In the genomic region with DNA sequence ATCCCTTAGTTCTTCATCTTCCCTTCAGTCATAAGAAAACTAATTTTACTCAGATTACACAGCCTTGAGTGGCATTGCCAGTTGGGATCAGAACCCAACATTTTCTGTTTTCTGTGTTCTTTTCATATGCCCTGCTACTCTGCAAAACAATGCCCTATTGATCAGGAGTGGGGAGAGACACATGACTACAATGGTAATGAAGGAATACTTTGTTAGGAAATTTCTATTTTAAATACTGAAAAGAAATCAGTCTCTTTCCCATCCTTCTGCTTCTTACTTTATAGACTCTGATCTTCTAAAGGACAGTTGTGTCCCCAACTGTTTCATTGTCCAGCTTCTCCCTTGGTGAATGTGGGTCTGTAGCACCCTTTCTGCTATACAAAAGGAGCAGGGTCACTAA, we compare ENCODE assay signal across 16 cellular contexts. TPM values are rescaled to one million over a fixed set of nuclear protein-coding genes. Genes with fewer than 3 reads are reported as not detected.
DNase-seq lines count a peak whose midpoint lies in the region; ATAC-seq and TF ChIP-seq lines count a peak whose summit lies in the region.
"Had no signal": no experiment of that assay in that cellular context is flagged by ENCODE, and none has a peak within 500 bp of the region (broad histone marks: within the 10 kb centered on the region; RNA-seq: fewer than 3 reads in every experiment).

No MANE protein-coding gene starts in this region.

- H3K9me3 Mint-ChIP-seq in HFFc6: no peaks in the 10 kb centered on the region

- ATAC-seq in GM19035 (IDR thresholded peaks at IDR 0.05; ENCODE audit: unreplicated experiment): no peak
- ATAC-seq: GM12878 had no signal

- H3K27ac ChIP-seq in layer of hippocampus (ENCODE audit: low read depth, low read length): peak overlapping the region; percentile 17
- H3K27ac ChIP-seq: 22Rv1, BLaER1, HL-60 had no signal

- no peak for TF ChIP-seq CTCF in HFFc6 (IDR thresholded peaks at IDR 0.05)

- peak; percentile 58 for DNase-seq in Ammon's horn (ENCODE audit: low spot score)
- peak; percentile 83 for DNase-seq in foreskin melanocyte
- peak; percentile 55 for DNase-seq in putamen (ENCODE audit: low spot score)
- no peak for DNase-seq in HFFc6
- no peak for DNase-seq in ecto neural progenitor cell (ENCODE audit: low spot score)
- no peak for DNase-seq in LoVo (ENCODE audit: low spot score)
- DNase-seq: Calu3; CD8-positive, alpha-beta memory T cell; DMS 273 treated with DMSO at 0.1 percent for 48 hours had no signal

- H3K4me1 Mint-ChIP-seq in HFFc6 (ENCODE audit: low read depth): peaks cover 3% of the 10 kb centered on the region; the same call in 1 of the 2 replicates

- no peak overlapping the region for H3K4me3 Mint-ChIP-seq in HFFc6
- H3K4me3 Mint-ChIP-seq: CD8-positive, alpha-beta memory T cell had no signal

- no peaks in the 10 kb centered on the region for H3K36me3 Mint-ChIP-seq in HFFc6 (ENCODE audit: low read depth)
- H3K36me3 Mint-ChIP-seq: CD8-positive, alpha-beta memory T cell had no signal

- H3K27me3 ChIP-seq in layer of hippocampus (ENCODE audit: control insufficient read depth, insufficient read depth, low read length): no peaks in the 10 kb centered on the region

- H3K27ac Mint-ChIP-seq in HFFc6: no peak overlapping the region
- H3K27ac Mint-ChIP-seq: CD8-positive, alpha-beta memory T cell had no signal

- peaks cover 4% of the 10 kb centered on the region for H3K27me3 Mint-ChIP-seq in HFFc6 (ENCODE audit: insufficient read depth)

RNA-seq across cellular contexts. Expression of gene PKIB, which starts 5.5 kb away (rescaled TPM):
- total RNA-seq in HFFc6 (2021; fragmentation: NEBNext Ultra II Directional; extraction: Animal tissue kit (Norgen Biotek cat#: 25700)): under 1 TPM in 1 of 6 experiments, not detected in 5; 0.22 TPM
- total RNA-seq: G401 had no signal

Comparison
In these comparisons a context has a peak if more than half of its experiments do, and no peak if none do; other contexts are left out.
1. DNase-seq: peak in Ammon's horn (single experiment), foreskin melanocyte (single experiment) and putamen (single experiment); none in HFFc6 (single experiment), ecto neural progenitor cell (single experiment) and LoVo (single experiment).